1 cellular context compared by ENCODE assay signal in the genomic region with DNA sequence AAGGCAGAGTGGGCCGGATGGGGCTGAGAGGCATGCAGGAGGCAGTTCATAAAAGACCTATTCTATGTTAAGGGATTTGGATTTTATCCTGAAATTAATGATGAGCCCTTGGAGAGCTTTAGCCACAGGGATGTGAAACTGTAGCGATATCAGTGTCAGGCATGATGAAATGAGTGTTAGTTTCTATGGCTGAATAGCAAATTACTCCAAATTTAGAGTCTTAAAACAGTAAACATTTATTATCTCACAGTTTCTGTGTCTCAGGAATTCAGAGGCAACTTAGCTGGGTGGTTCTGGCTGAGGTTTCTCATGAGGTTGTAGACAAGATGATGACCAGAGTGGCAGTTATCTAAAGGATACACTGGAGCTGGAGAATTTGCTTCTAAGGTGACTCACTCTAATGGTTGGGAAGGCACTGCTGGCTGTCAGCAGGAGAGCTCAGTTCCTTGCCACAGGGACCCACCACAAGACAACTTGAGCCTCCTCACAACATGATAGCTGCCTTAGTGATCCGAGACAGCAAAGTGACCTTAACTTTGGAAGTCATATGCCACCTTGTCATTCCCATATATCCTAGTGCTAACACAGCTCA.
TF ChIP-seq lines count a peak whose summit lies in the region.

No MANE protein-coding gene starts in this region.

TF ChIP-seq in HepG2, 621 proteins besides CTCF, POLR2A, EP300 and RAD21:
- no peak for TF ChIP-seq AKAP8 (CRISPR knock-in tag; IDR thresholded peaks at IDR 0.05)
TF ChIP-seq in HepG2: peak in this region for 0.
